10 cellular contexts compared by ENCODE assay signal in genomic region chr16:86387461-86388440, GRCh38.
A peak's percentile ranks its signal among the peaks of the same experiment; 100 is the strongest.
DNase-seq lines count a peak whose midpoint lies in the region; ATAC-seq and TF ChIP-seq lines count a peak whose summit lies in the region.
"Had no signal": no experiment of that assay in that cellular context is flagged by ENCODE, and none has a peak within 500 bp of the region (broad histone marks: within the 10 kb centered on the region; RNA-seq: fewer than 3 reads in every experiment).

No MANE protein-coding gene starts in this region.

- H4K91ac ChIP-seq in mesenchymal stem cell (ENCODE audit: low read length), result peak overlapping the region; percentile 98

- peaks cover 4% of the 10 kb centered on the region; the same call in 1 of the 2 replicates for H3K9me3 ChIP-seq in MG63
- H3K9me3 ChIP-seq in mesenchymal stem cell (ENCODE audit: control insufficient read depth, low read length), result peaks cover 5% of the 10 kb centered on the region
- no peaks in the 10 kb centered on the region; the same call in 1 of the 2 replicates for H3K9me3 ChIP-seq in BE2C

- H3K23ac ChIP-seq in mesenchymal stem cell (ENCODE audit: low read length in 2 of 2), result no peak overlapping the region

- H3K18ac ChIP-seq in mesenchymal stem cell (ENCODE audit: low read depth in 1 of 2, low read length in 2 of 2), result peak overlapping the region; percentile 90 to 99

- no peak overlapping the region for H2AFZ ChIP-seq in mesenchymal stem cell (ENCODE audit: low read depth, low read length)

- no peaks in the 10 kb centered on the region for H3K9me3 Mint-ChIP-seq in activated naive CD4-positive, alpha-beta T cell treated with anti-CD3 and anti-CD28 coated beads, Interleukin-2, amount 10 ng/mL, durations not matched to agents 7 days and 5 days

- peak overlapping the region; percentile 95 to 98 for H3K4ac ChIP-seq in mesenchymal stem cell (ENCODE audit: low read depth in 1 of 2, low read length in 2 of 2)

- no peak overlapping the region for H3K27ac ChIP-seq in mesenchymal stem cell (ENCODE audit: low read length, poor library complexity, severe bottlenecking)

- H3K4me2 ChIP-seq in mesenchymal stem cell (ENCODE audit: low read length, poor library complexity, severe bottlenecking), result no peak overlapping the region

- H3K27me3 Mint-ChIP-seq in activated naive CD4-positive, alpha-beta T cell treated with anti-CD3 and anti-CD28 coated beads, Interleukin-2, amount 10 ng/mL, durations not matched to agents 7 days and 5 days, result no peaks in the 10 kb centered on the region

- no peaks in the 10 kb centered on the region for H3K4me1 Mint-ChIP-seq in activated naive CD4-positive, alpha-beta T cell treated with anti-CD3 and anti-CD28 coated beads, Interleukin-2, amount 10 ng/mL, durations not matched to agents 7 days and 5 days

- CTCF ChIA-PET in activated naive CD4-positive, alpha-beta T cell treated with anti-CD3 and anti-CD28 coated beads, Interleukin-2, amount 10 ng/mL, durations not matched to agents 7 days and 5 days (lab: Charles Lee), result no interaction called here

- H3K36me3 ChIP-seq in MG63 (no peaks in the 10 kb centered on the region), mesenchymal stem cell (ENCODE audit: control insufficient read depth in 1 of 2, insufficient read depth in 2 of 2, low read depth in 1 of 2, low read length in 2 of 2) (no peaks in the 10 kb centered on the region), BE2C (no peaks in the 10 kb centered on the region)

- peak; percentile 78 for DNase-seq in COLO829 (ENCODE audit: low spot score)
- peak; percentile 98 for DNase-seq in MG63
- DNase-seq in astrocyte of the hippocampus (ENCODE audit: low read depth, low spot score), result peak; percentile 88
- DNase-seq in mesenchymal stem cell, result peak; percentile 100
- DNase-seq in activated naive CD4-positive, alpha-beta T cell treated with anti-CD3 and anti-CD28 coated beads, Interleukin-2, amount 10 ng/mL, durations not matched to agents 7 days and 5 days, result no peak
- DNase-seq in BE2C, result no peak
- no peak for DNase-seq in NCI-H2081 (lab: John Stamatoyannopoulos, UW)
- DNase-seq: NCI-H82 had no signal

- H3K4me3 ChIP-seq in MG63 (no peak overlapping the region), mesenchymal stem cell (ENCODE audit: insufficient read depth in 1 of 2, low read depth in 1 of 2, low read length in 2 of 2) (no peak overlapping the region), BE2C (ENCODE audit: low read depth, low read length) (no peak overlapping the region)

- no peak overlapping the region for H3K27ac Mint-ChIP-seq in activated naive CD4-positive, alpha-beta T cell treated with anti-CD3 and anti-CD28 coated beads, Interleukin-2, amount 10 ng/mL, durations not matched to agents 7 days and 5 days
- H3K27ac Mint-ChIP-seq: activated naive CD4-positive, alpha-beta T cell treated with anti-CD3 and anti-CD28 coated beads, Interleukin-2, amount 50 U/mL, for 72 hours had no signal

- TF ChIP-seq CTCF in BE2C (IDR thresholded peaks at IDR 0.05; ENCODE audit: low read depth, low read length), result no peak

- no peak overlapping the region for H3K9ac ChIP-seq in mesenchymal stem cell (ENCODE audit: low read length)

- peak overlapping the region; percentile 58 for H2BK15ac ChIP-seq in mesenchymal stem cell (ENCODE audit: low read depth, poor library complexity, severe bottlenecking)

- H3K36me3 Mint-ChIP-seq in activated naive CD4-positive, alpha-beta T cell treated with anti-CD3 and anti-CD28 coated beads, Interleukin-2, amount 10 ng/mL, durations not matched to agents 7 days and 5 days, result no peaks in the 10 kb centered on the region
- H3K36me3 Mint-ChIP-seq: activated naive CD4-positive, alpha-beta T cell treated with anti-CD3 and anti-CD28 coated beads, Interleukin-2, amount 50 U/mL, for 72 hours had no signal

- H3K14ac ChIP-seq in mesenchymal stem cell (ENCODE audit: low read length in 2 of 2), result peak overlapping the region in 1 of 2 experiments; percentile 87

- no peak overlapping the region for H2AK5ac ChIP-seq in mesenchymal stem cell (ENCODE audit: low read length, severe bottlenecking)

- peak overlapping the region; percentile 99 to 100 for H2BK12ac ChIP-seq in mesenchymal stem cell (ENCODE audit: low read length in 2 of 2)

- H3K4me3 Mint-ChIP-seq in activated naive CD4-positive, alpha-beta T cell treated with anti-CD3 and anti-CD28 coated beads, Interleukin-2, amount 10 ng/mL, durations not matched to agents 7 days and 5 days, result no peak overlapping the region

- H3K27me3 ChIP-seq in MG63 (no peaks in the 10 kb centered on the region), mesenchymal stem cell (ENCODE audit: control insufficient read depth in 1 of 2, insufficient read depth in 1 of 2, low read length in 2 of 2) (no peaks in the 10 kb centered on the region), BE2C (no peaks in the 10 kb centered on the region)

- H2BK5ac ChIP-seq in mesenchymal stem cell (ENCODE audit: low read depth, low read length, poor library complexity, severe bottlenecking), result no peak overlapping the region

- H3K4me1 ChIP-seq in mesenchymal stem cell (ENCODE audit: control insufficient read depth, insufficient read depth, low read depth, low read length) (no peaks in the 10 kb centered on the region), BE2C (no peaks in the 10 kb centered on the region)

- H4K8ac ChIP-seq in mesenchymal stem cell (ENCODE audit: low read length), result peak overlapping the region; percentile 94

- peak overlapping the region; percentile 97 for H2BK120ac ChIP-seq in mesenchymal stem cell (ENCODE audit: low read depth, low read length)

- 40% methylated on average over 22 of the region's 24 CpGs for WGBS in mesenchymal stem cell

- no peak for ATAC-seq in GM18870 (IDR thresholded peaks at IDR 0.05; ENCODE audit: unreplicated experiment)

- H3K79me1 ChIP-seq in mesenchymal stem cell (replicated peaks; ENCODE audit: low read length, poor library complexity, severe bottlenecking), result no peaks in the 10 kb centered on the region

Comparison
In these comparisons a context has a peak if more than half of its experiments do, and no peak if none do; other contexts are left out.
1. DNase-seq: peak in COLO829 (single experiment), MG63 (single experiment), astrocyte of the hippocampus (single experiment) and mesenchymal stem cell (single experiment); none in activated naive CD4-positive, alpha-beta T cell treated with anti-CD3 and anti-CD28 coated beads, Interleukin-2, amount 10 ng/mL, durations not matched to agents 7 days and 5 days (single experiment), BE2C (single experiment) and NCI-H2081 (0 of 2).